1 cellular context compared by ENCODE assay signal in the genomic region with DNA sequence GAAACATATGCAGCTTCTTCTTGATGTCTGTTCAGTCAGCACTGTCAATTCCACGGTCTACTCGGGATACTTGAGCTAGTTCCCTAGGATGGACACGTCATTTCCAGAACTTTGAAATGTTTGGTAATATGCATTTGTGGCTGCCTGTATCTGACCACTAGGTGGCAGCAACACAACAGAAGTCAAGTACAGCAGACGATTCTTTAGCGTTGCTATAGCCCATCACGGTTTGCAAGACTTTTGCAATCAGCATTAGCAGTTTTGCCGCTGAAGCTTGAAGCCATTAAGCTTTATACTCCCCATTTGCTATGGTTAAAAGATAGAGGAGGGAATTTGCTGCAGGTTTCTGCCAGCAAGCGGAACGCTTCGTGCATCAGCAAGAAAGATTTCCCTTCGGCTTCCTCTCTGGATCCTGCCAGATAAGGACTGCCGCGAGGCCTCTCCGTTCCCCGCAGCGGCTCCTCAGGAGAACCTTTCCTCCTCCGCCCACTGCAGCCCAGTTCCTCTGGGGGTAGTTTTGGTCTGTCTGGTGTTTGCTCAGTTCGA.
TF ChIP-seq lines count a peak whose summit lies in the region.

No MANE protein-coding gene starts in this region.

TF ChIP-seq in HepG2, 621 proteins besides CTCF, POLR2A, EP300 and RAD21 (continued from another document):
- TF ChIP-seq, protein P1, sequence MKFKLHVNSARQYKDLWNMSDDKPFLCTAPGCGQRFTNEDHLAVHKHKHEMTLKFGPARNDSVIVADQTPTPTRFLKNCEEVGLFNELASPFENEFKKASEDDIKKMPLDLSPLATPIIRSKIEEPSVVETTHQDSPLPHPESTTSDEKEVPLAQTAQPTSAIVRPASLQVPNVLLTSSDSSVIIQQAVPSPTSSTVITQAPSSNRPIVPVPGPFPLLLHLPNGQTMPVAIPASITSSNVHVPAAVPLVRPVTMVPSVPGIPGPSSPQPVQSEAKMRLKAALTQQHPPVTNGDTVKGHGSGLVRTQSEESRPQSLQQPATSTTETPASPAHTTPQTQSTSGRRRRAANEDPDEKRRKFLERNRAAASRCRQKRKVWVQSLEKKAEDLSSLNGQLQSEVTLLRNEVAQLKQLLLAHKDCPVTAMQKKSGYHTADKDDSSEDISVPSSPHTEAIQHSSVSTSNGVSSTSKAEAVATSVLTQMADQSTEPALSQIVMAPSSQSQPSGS (CRISPR knock-in tag; IDR thresholded peaks at IDR 0.05) = no peak
- no peak for TF ChIP-seq ARNT2 (CRISPR knock-in tag; IDR thresholded peaks at IDR 0.05; ENCODE audit: low read depth)
- TF ChIP-seq NBN (conservative IDR thresholded peaks at IDR 0.05) = no peak
- no peak for TF ChIP-seq RARG (CRISPR knock-in tag; IDR thresholded peaks at IDR 0.05; ENCODE audit: low read depth)
- no peak for TF ChIP-seq ZNF354B (CRISPR knock-in tag; IDR thresholded peaks at IDR 0.05)
- TF ChIP-seq ZKSCAN1 (IDR thresholded peaks at IDR 0.05; ENCODE audit: low read length) = 0 out of 2 replicates have a peak, but pooled peaks have one; percentile 22
- TF ChIP-seq ZBTB40 (IDR thresholded peaks at IDR 0.05) = no peak
- no peak for TF ChIP-seq ZBTB40 (CRISPR knock-in tag; IDR thresholded peaks at IDR 0.05)
- TF ChIP-seq IRX3 (CRISPR knock-in tag; IDR thresholded peaks at IDR 0.05; ENCODE audit: borderline replicate concordance, low read depth) = no peak
- TF ChIP-seq XRCC5 (optimal IDR thresholded peaks at IDR 0.05; ENCODE audit: low read length) = peak; percentile 43
- no peak for TF ChIP-seq NFE2L1 (CRISPR knock-in tag; IDR thresholded peaks at IDR 0.05; ENCODE audit: borderline replicate concordance)
- no peak for TF ChIP-seq ZFP90 (CRISPR knock-in tag; IDR thresholded peaks at IDR 0.05; ENCODE audit: borderline replicate concordance)
- TF ChIP-seq REL (CRISPR knock-in tag; conservative IDR thresholded peaks at IDR 0.05) = no peak
- no peak for TF ChIP-seq AGO2 (optimal IDR thresholded peaks at IDR 0.05; ENCODE audit: low read depth, low read length)
- no peak for TF ChIP-seq KMT2B (CRISPR knock-in tag; IDR thresholded peaks at IDR 0.05)
- 0 out of 2 replicates have a peak, but pooled peaks have one; percentile 17 for TF ChIP-seq SAP130 (CRISPR knock-in tag; IDR thresholded peaks at IDR 0.05; ENCODE audit: low read depth)
- no peak for TF ChIP-seq GMEB2 (CRISPR knock-in tag; IDR thresholded peaks at IDR 0.05; ENCODE audit: low read depth)
- TF ChIP-seq ZNF224 (CRISPR knock-in tag; IDR thresholded peaks at IDR 0.05) = no peak
- TF ChIP-seq SIN3A (IDR thresholded peaks at IDR 0.05; ENCODE audit: borderline replicate concordance, low read depth, low read length) = no peak
- TF ChIP-seq ZNF430 (CRISPR knock-in tag; IDR thresholded peaks at IDR 0.05) = no peak
- no peak for TF ChIP-seq SALL1 (CRISPR knock-in tag; IDR thresholded peaks at IDR 0.05)
- TF ChIP-seq, protein P2, sequence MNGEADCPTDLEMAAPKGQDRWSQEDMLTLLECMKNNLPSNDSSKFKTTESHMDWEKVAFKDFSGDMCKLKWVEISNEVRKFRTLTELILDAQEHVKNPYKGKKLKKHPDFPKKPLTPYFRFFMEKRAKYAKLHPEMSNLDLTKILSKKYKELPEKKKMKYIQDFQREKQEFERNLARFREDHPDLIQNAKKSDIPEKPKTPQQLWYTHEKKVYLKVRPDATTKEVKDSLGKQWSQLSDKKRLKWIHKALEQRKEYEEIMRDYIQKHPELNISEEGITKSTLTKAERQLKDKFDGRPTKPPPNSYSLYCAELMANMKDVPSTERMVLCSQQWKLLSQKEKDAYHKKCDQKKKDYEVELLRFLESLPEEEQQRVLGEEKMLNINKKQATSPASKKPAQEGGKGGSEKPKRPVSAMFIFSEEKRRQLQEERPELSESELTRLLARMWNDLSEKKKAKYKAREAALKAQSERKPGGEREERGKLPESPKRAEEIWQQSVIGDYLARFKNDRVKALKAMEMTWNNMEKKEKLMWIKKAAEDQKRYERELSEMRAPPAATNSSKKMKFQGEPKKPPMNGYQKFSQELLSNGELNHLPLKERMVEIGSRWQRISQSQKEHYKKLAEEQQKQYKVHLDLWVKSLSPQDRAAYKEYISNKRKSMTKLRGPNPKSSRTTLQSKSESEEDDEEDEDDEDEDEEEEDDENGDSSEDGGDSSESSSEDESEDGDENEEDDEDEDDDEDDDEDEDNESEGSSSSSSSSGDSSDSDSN (CRISPR knock-in tag; IDR thresholded peaks at IDR 0.05) = no peak
- TF ChIP-seq ZNF263 (CRISPR knock-in tag; IDR thresholded peaks at IDR 0.05) = no peak
- no peak for TF ChIP-seq BRCA1 (CRISPR knock-in tag; IDR thresholded peaks at IDR 0.05)
- no peak for TF ChIP-seq MEF2D (CRISPR knock-in tag; IDR thresholded peaks at IDR 0.05)
TF ChIP-seq in HepG2: peak in this region for 29.
